ENCODE assay signal across 36 cellular contexts in genomic region chr2:152260939-152261338, GRCh38.
"Had no signal": no experiment of that assay in that cellular context is flagged by ENCODE, and none has a peak within 500 bp of the region (broad histone marks: within the 10 kb centered on the region; RNA-seq: fewer than 3 reads in every experiment).

No MANE protein-coding gene starts in this region.

- H3K9me3 ChIP-seq: ascending aorta had no signal

- FAIRE-seq: bronchial epithelial cell, TTC549 had no signal

- H3K4me3 Mint-ChIP-seq: activated CD4-positive, alpha-beta memory T cell treated with anti-CD3 and anti-CD28 coated beads, Interleukin-2, amount 10 ng/mL, durations not matched to agents 7 days and 5 days; activated CD4-positive, alpha-beta T cell treated with anti-CD3 and anti-CD28 coated beads for 36 hours; activated CD4-positive, alpha-beta T cell treated with anti-CD3 and anti-CD28 coated beads, Interleukin-2, amount 10 ng/mL, durations not matched to agents 7 days and 5 days; activated CD8-positive, alpha-beta memory T cell treated with anti-CD3 and anti-CD28 coated beads, Interleukin-2, amount 10 ng/mL, durations not matched to agents 7 days and 5 days; activated CD8-positive, alpha-beta T cell treated with anti-CD3 and anti-CD28 coated beads, Interleukin-2, amount 10 ng/mL, durations not matched to agents 7 days and 5 days; activated naive CD4-positive, alpha-beta T cell treated with anti-CD3 and anti-CD28 coated beads, Interleukin-2, amount 10 ng/mL, durations not matched to agents 7 days and 5 days; activated naive CD4-positive, alpha-beta T cell treated with anti-CD3 and anti-CD28 coated beads, Interleukin-2, amount 50 U/mL, for 24 hours; activated naive CD8-positive, alpha-beta T cell; activated naive CD8-positive, alpha-beta T cell treated with anti-CD3 and anti-CD28 coated beads, Interleukin-2, amount 10 ng/mL, durations not matched to agents 7 days and 5 days; activated naive CD8-positive, alpha-beta T cell treated with anti-CD3 and anti-CD28 coated beads, Interleukin-2, amount 50 U/mL, for 24 hours; activated T-cell treated with anti-CD3 and anti-CD28 coated beads, Interleukin-2, amount 50 U/mL, for 24 hours; brain; central memory CD8-positive, alpha-beta T cell; T-helper 2 cell treated with Interferon-gamma antibody and Interleukin-4, amounts not matched to agents 5 μg/mL and 100 μg/mL, for 36 hours had no signal

- H3K27ac Mint-ChIP-seq: activated CD4-positive, alpha-beta memory T cell treated with anti-CD3 and anti-CD28 coated beads, Interleukin-2, amount 10 ng/mL, durations not matched to agents 7 days and 5 days; activated CD4-positive, alpha-beta T cell treated with anti-CD3 and anti-CD28 coated beads for 36 hours; activated CD4-positive, alpha-beta T cell treated with anti-CD3 and anti-CD28 coated beads, Interleukin-2, amount 10 ng/mL, durations not matched to agents 7 days and 5 days; activated CD8-positive, alpha-beta memory T cell treated with anti-CD3 and anti-CD28 coated beads, Interleukin-2, amount 10 ng/mL, durations not matched to agents 7 days and 5 days; activated CD8-positive, alpha-beta T cell treated with anti-CD3 and anti-CD28 coated beads, Interleukin-2, amount 10 ng/mL, durations not matched to agents 7 days and 5 days; activated naive CD4-positive, alpha-beta T cell treated with anti-CD3 and anti-CD28 coated beads, Interleukin-2, amount 10 ng/mL, durations not matched to agents 7 days and 5 days; activated naive CD4-positive, alpha-beta T cell treated with anti-CD3 and anti-CD28 coated beads, Interleukin-2, amount 50 U/mL, for 24 hours; activated naive CD8-positive, alpha-beta T cell; activated naive CD8-positive, alpha-beta T cell treated with anti-CD3 and anti-CD28 coated beads, Interleukin-2, amount 10 ng/mL, durations not matched to agents 7 days and 5 days; activated naive CD8-positive, alpha-beta T cell treated with anti-CD3 and anti-CD28 coated beads, Interleukin-2, amount 50 U/mL, for 24 hours; activated T-cell treated with anti-CD3 and anti-CD28 coated beads, Interleukin-2, amount 50 U/mL, for 24 hours; activated T-helper 2 cell treated with anti-CD3 and anti-CD28 coated beads, Interferon-gamma antibody, Interleukin-2, Interleukin-4, amounts not matched to agents 10 μg/mL and 5 μg/mL and 100 μg/mL, durations not matched to agents 14 hours and 24 hours and 36 hours; T-helper 2 cell treated with Interferon-gamma antibody and Interleukin-4, amounts not matched to agents 5 μg/mL and 100 μg/mL, for 36 hours had no signal

- DNase-seq: activated CD4-positive, alpha-beta memory T cell treated with anti-CD3 and anti-CD28 coated beads, Interleukin-2, amount 10 ng/mL, durations not matched to agents 7 days and 5 days; activated CD4-positive, alpha-beta T cell treated with anti-CD3 and anti-CD28 coated beads for 1 hour; activated CD4-positive, alpha-beta T cell treated with anti-CD3 and anti-CD28 coated beads for 36 hours; activated CD4-positive, alpha-beta T cell treated with anti-CD3 and anti-CD28 coated beads for 48 hours; activated CD4-positive, alpha-beta T cell treated with anti-CD3 and anti-CD28 coated beads, Interleukin-2, amount 10 ng/mL, durations not matched to agents 7 days and 5 days; activated CD4-positive, alpha-beta T cell treated with anti-CD3 and anti-CD28 coated beads, Interleukin-2, amount 50 U/mL, for 48 hours; activated CD4-positive, CD25-positive, alpha-beta regulatory T cell; activated CD8-positive, alpha-beta memory T cell treated with anti-CD3 and anti-CD28 coated beads for 24 hours; activated CD8-positive, alpha-beta memory T cell treated with anti-CD3 and anti-CD28 coated beads, Interleukin-2, amount 10 ng/mL, durations not matched to agents 7 days and 5 days; activated CD8-positive, alpha-beta memory T cell treated with anti-CD3 and anti-CD28 coated beads, Interleukin-2, amount 50 U/mL, for 48 hours; activated CD8-positive, alpha-beta T cell treated with anti-CD3 and anti-CD28 coated beads, Interleukin-2, amount 10 ng/mL, durations not matched to agents 7 days and 5 days; activated effector memory CD4-positive, alpha-beta T cell treated with Interleukin-2 at 50 U/mL for 16 hours; activated gamma-delta T cell; activated naive CD4-positive, alpha-beta T cell treated with anti-CD3 and anti-CD28 coated beads, Interleukin-2, amount 10 ng/mL, durations not matched to agents 7 days and 5 days; activated naive CD4-positive, alpha-beta T cell treated with Interleukin-2 at 50 U/mL for 16 hours; activated naive CD8-positive, alpha-beta T cell treated with anti-CD3 and anti-CD28 coated beads, Interleukin-2, amount 10 ng/mL, durations not matched to agents 7 days and 5 days; activated naive CD8-positive, alpha-beta T cell treated with anti-CD3 and anti-CD28 coated beads, Interleukin-2, amount 50 U/mL, for 24 hours; activated T-cell treated with anti-CD3 and anti-CD28 coated beads, Interleukin-2, amount 50 U/mL, for 24 hours; activated T-cell treated with anti-CD3 and anti-CD28 coated beads, Interleukin-2, amount 50 U/mL, for 48 hours; amygdala; anterior cingulate cortex; caudate nucleus; cerebellar nuclear complex; T-helper 9 cell had no signal

- ATAC-seq: activated CD4-positive, alpha-beta T cell treated with anti-CD3 and anti-CD28 coated beads for 36 hours; activated CD4-positive, CD25-positive, alpha-beta regulatory T cell treated with anti-CD3 and anti-CD28 coated beads, Interleukin-2, amount 50 U/mL, for 24 hours; activated CD8-positive, alpha-beta memory T cell treated with anti-CD3 and anti-CD28 coated beads, Interleukin-2, amount 10 ng/mL, durations not matched to agents 7 days and 5 days; activated CD8-positive, alpha-beta T cell treated with anti-CD3 and anti-CD28 coated beads, Interleukin-2, amount 10 ng/mL, durations not matched to agents 7 days and 5 days; activated naive CD8-positive, alpha-beta T cell treated with anti-CD3 and anti-CD28 coated beads, Interleukin-2, amount 50 U/mL, for 24 hours had no signal

- H3K27me3 ChIP-seq: ascending aorta, cardiac muscle cell had no signal

- H3K4me1 Mint-ChIP-seq: activated CD4-positive, alpha-beta memory T cell treated with anti-CD3 and anti-CD28 coated beads, Interleukin-2, amount 10 ng/mL, durations not matched to agents 7 days and 5 days; activated CD4-positive, alpha-beta T cell treated with anti-CD3 and anti-CD28 coated beads for 36 hours; activated CD4-positive, alpha-beta T cell treated with anti-CD3 and anti-CD28 coated beads, Interleukin-2, amount 10 ng/mL, durations not matched to agents 7 days and 5 days; activated CD8-positive, alpha-beta memory T cell treated with anti-CD3 and anti-CD28 coated beads, Interleukin-2, amount 10 ng/mL, durations not matched to agents 7 days and 5 days; activated naive CD4-positive, alpha-beta T cell treated with anti-CD3 and anti-CD28 coated beads, Interleukin-2, amount 10 ng/mL, durations not matched to agents 7 days and 5 days; activated naive CD4-positive, alpha-beta T cell treated with anti-CD3 and anti-CD28 coated beads, Interleukin-2, amount 50 U/mL, for 24 hours; activated naive CD8-positive, alpha-beta T cell treated with anti-CD3 and anti-CD28 coated beads, Interleukin-2, amount 10 ng/mL, durations not matched to agents 7 days and 5 days; activated naive CD8-positive, alpha-beta T cell treated with anti-CD3 and anti-CD28 coated beads, Interleukin-2, amount 50 U/mL, for 24 hours; brain; central memory CD8-positive, alpha-beta T cell had no signal

- H3K36me3 Mint-ChIP-seq: activated CD8-positive, alpha-beta memory T cell treated with anti-CD3 and anti-CD28 coated beads, Interleukin-2, amount 10 ng/mL, durations not matched to agents 7 days and 5 days; activated naive CD4-positive, alpha-beta T cell treated with anti-CD3 and anti-CD28 coated beads, Interleukin-2, amount 10 ng/mL, durations not matched to agents 7 days and 5 days; activated naive CD4-positive, alpha-beta T cell treated with anti-CD3 and anti-CD28 coated beads, Interleukin-2, amount 50 U/mL, for 24 hours; activated naive CD8-positive, alpha-beta T cell; activated naive CD8-positive, alpha-beta T cell treated with anti-CD3 and anti-CD28 coated beads, Interleukin-2, amount 10 ng/mL, durations not matched to agents 7 days and 5 days; brain had no signal

- H3K4me1 ChIP-seq: ascending aorta had no signal

- H3K27ac ChIP-seq: ascending aorta, cardiac muscle cell, VCaP had no signal

- H3K36me3 ChIP-seq: ascending aorta, cardiac muscle cell had no signal

- H3K4me3 ChIP-seq: ascending aorta, cardiac muscle cell had no signal

- H3K27me3 Mint-ChIP-seq: activated CD4-positive, alpha-beta memory T cell treated with anti-CD3 and anti-CD28 coated beads, Interleukin-2, amount 10 ng/mL, durations not matched to agents 7 days and 5 days; activated CD4-positive, alpha-beta T cell treated with anti-CD3 and anti-CD28 coated beads, Interleukin-2, amount 10 ng/mL, durations not matched to agents 7 days and 5 days; activated CD8-positive, alpha-beta memory T cell treated with anti-CD3 and anti-CD28 coated beads, Interleukin-2, amount 10 ng/mL, durations not matched to agents 7 days and 5 days; activated naive CD8-positive, alpha-beta T cell treated with anti-CD3 and anti-CD28 coated beads, Interleukin-2, amount 10 ng/mL, durations not matched to agents 7 days and 5 days had no signal
